ENCODE assay signal across 24 cellular contexts in the genomic region with DNA sequence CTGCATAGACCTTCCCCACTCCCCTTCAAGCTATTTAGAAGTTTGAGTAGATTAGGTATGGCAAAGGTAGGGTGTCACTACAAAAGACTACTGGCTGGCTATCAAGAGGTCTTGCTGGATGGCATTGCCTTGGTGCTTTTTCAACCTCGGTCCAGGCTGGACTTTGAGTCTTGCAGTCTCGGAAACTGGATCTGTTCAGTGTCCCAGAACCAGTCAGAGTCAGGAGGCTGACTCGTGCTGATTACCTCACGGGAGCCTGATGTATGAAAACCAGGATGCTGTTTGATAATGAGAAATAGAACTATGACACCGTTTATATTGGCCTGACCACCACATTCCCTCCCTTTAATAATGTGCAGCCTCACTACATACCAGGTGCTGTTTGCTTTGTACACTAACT. TPM values are rescaled to one million over a fixed set of nuclear protein-coding genes. Genes with fewer than 3 reads are reported as not detected.
"Had no signal": no experiment of that assay in that cellular context is flagged by ENCODE, and none has a peak within 500 bp of the region (broad histone marks: within the 10 kb centered on the region; RNA-seq: fewer than 3 reads in every experiment).

No MANE protein-coding gene starts in this region.

- H3K4me3 Mint-ChIP-seq: activated CD8-positive, alpha-beta T cell treated with anti-CD3 and anti-CD28 coated beads for 36 hours; activated naive CD4-positive, alpha-beta T cell treated with anti-CD3 and anti-CD28 coated beads for 36 hours; natural killer cell had no signal

- H3K27ac Mint-ChIP-seq: activated CD8-positive, alpha-beta T cell treated with anti-CD3 and anti-CD28 coated beads for 36 hours; activated naive CD4-positive, alpha-beta T cell treated with anti-CD3 and anti-CD28 coated beads for 36 hours; natural killer cell had no signal

- H3K4me1 ChIP-seq: body of pancreas, thyroid gland had no signal

- H3K36me3 ChIP-seq: heart right ventricle, ovary, thyroid gland had no signal

- H3K4me1 Mint-ChIP-seq: natural killer cell had no signal

- H3K36me3 Mint-ChIP-seq: natural killer cell had no signal

- H3K9me3 ChIP-seq: body of pancreas, heart right ventricle, ovary, thyroid gland had no signal

- H3K4me3 ChIP-seq: body of pancreas, dorsolateral prefrontal cortex, heart right ventricle, ovary, thyroid gland had no signal

- ATAC-seq: activated CD8-positive, alpha-beta T cell treated with anti-CD3 and anti-CD28 coated beads for 36 hours; body of pancreas; heart right ventricle; natural killer cell; sciatic nerve had no signal

- H3K27ac ChIP-seq: body of pancreas, dorsolateral prefrontal cortex, epithelial cell of prostate, heart right ventricle, ovary, thyroid gland had no signal

- H3K27me3 ChIP-seq: body of pancreas, ovary, thyroid gland had no signal

- DNase-seq: activated CD4-positive, alpha-beta T cell treated with anti-CD3 and anti-CD28 coated beads for 48 hours; activated CD4-positive, CD25-positive, alpha-beta regulatory T cell; activated CD8-positive, alpha-beta T cell treated with anti-CD3 and anti-CD28 coated beads for 36 hours; activated naive CD4-positive, alpha-beta T cell treated with anti-CD3 and anti-CD28 coated beads for 36 hours; activated T-cell treated with anti-CD3 and anti-CD28 coated beads, Interleukin-2, amount 50 U/mL, for 1 hour; caudate nucleus; dorsolateral prefrontal cortex; heart right ventricle; kidney glomerular epithelial cell; mesendoderm; natural killer cell; ovary; stimulated activated CD4-positive, alpha-beta T cell treated with anti-CD3 and anti-CD28 coated beads, Interleukin-1b, Interleukin-23, amount 100 ng/mL, for 48 hours; stimulated activated CD8-positive, alpha-beta memory T cell treated with anti-CD3 and anti-CD28 coated beads, Interleukin-4, amount 100 ng/mL, for 48 hours; stimulated activated naive CD4-positive, alpha-beta T cell; T-helper 1 cell; T1000; thyroid gland had no signal

RNA-seq across cellular contexts. Expression of gene DMRTC1B, which starts 59.9 kb away (rescaled TPM):
- total RNA-seq: activated CD8-positive, alpha-beta T cell treated with anti-CD3 and anti-CD28 coated beads for 36 hours; activated naive CD4-positive, alpha-beta T cell treated with anti-CD3 and anti-CD28 coated beads for 36 hours; heart right ventricle; pulmonary artery endothelial cell; subcutaneous adipose tissue; urinary bladder had no signal
- polyA plus RNA-seq: heart right ventricle had no signal
